Comparison of ENCODE assay signal across 1 cellular context in genomic region chr13:82458169-82458568, GRCh38.
TF ChIP-seq lines count a peak whose summit lies in the region.

No MANE protein-coding gene starts in this region.

TF ChIP-seq in K562, 482 proteins besides CTCF, POLR2A, EP300 and RAD21 (continued from another document):
- no peak for TF ChIP-seq ZNF395 (CRISPR knock-in tag; IDR thresholded peaks at IDR 0.05)
- no peak for TF ChIP-seq RFX7 (CRISPR knock-in tag; IDR thresholded peaks at IDR 0.05)
- no peak for TF ChIP-seq ARID4B (CRISPR knock-in tag; IDR thresholded peaks at IDR 0.05)
- TF ChIP-seq GTF2E2 (tag; IDR thresholded peaks at IDR 0.05) = no peak
- no peak for TF ChIP-seq ATF4 (CRISPR knock-in tag; IDR thresholded peaks at IDR 0.05)
- TF ChIP-seq LCOR (CRISPR knock-in tag; IDR thresholded peaks at IDR 0.05) = no peak
- no peak for TF ChIP-seq DEAF1 (CRISPR knock-in tag; IDR thresholded peaks at IDR 0.05)
- no peak for TF ChIP-seq GATA2 (CRISPR knock-in tag; IDR thresholded peaks at IDR 0.05)
